Comparison of ENCODE assay signal across 15 cellular contexts in genomic region chr7:16347461-16348192, GRCh38.
A peak's percentile ranks its signal among the peaks of the same experiment; 100 is the strongest.
DNase-seq lines count a peak whose midpoint lies in the region; ATAC-seq, FAIRE-seq and TF ChIP-seq lines count a peak whose summit lies in the region.
"Had no signal": no experiment of that assay in that cellular context is flagged by ENCODE, and none has a peak within 500 bp of the region (broad histone marks: within the 10 kb centered on the region; RNA-seq: fewer than 3 reads in every experiment).

No MANE protein-coding gene starts in this region.

- intact Hi-C loops in Calu3 (cut with micrococcal nuclease; ENCODE audit: unreplicated experiment) (loop anchor here (2.0 to 5.0 kb wide), 5 partner anchors 21 to 219 kb away; partner anchors contain the start of gene CRPPA), K562 (cut with micrococcal nuclease) (no loop called here), left lung (cut with DNase I) (no loop called here), lower leg skin (cut with DNase I; ENCODE audit: low total_unique reads) (no loop called here)

- peak overlapping the region; percentile 13 for H3K4me2 ChIP-seq in K562 (ENCODE audit: insufficient read depth, low read length)

- no peak overlapping the region for H3K4me3 Mint-ChIP-seq in Calu3 (ENCODE audit: low read depth, unreplicated experiment)
- H3K4me3 Mint-ChIP-seq: CD4-positive, CD25-positive, alpha-beta regulatory T cell; stimulated activated naive B cell treated with anti-CD40 and anti-IgM and Interleukin-4, amounts not matched to agents 10 μg/mL and 1 μg/mL and 100 μg/mL, for 72 hours had no signal

- peaks cover 13% of the 10 kb centered on the region for H3K9me3 ChIP-seq in K562 (replicated peaks; ENCODE audit: control insufficient read depth, insufficient read depth, low read depth, low read length)
- H3K9me3 ChIP-seq in left lung, result peaks cover 0 to 35% of the 10 kb centered on the region in 2 donors

- WGBS in K562 (ENCODE audit: insufficient coverage, low coverage, missing lambda C conversion rate), result 10% methylated on average over 2 of the region's 2 CpGs
- WGBS in lower leg skin, 2 donors, result 66 to 78% methylated on average over 2 of the region's 2 CpGs

- BruUV-seq in Calu3 (replicated peaks; lab: Mats Ljungman, UMichigan), result no TSS peak
- no TSS peak for BruUV-seq in K562 (replicated peaks; lab: Mats Ljungman, UMichigan)

- TF ChIP-seq EP300 in K562 (IDR thresholded peaks at IDR 0.05; ENCODE audit: low read length), result no peak

- H3K27me3 Mint-ChIP-seq in Calu3 (ENCODE audit: unreplicated experiment), result no peaks in the 10 kb centered on the region
- H3K27me3 Mint-ChIP-seq: CD4-positive, CD25-positive, alpha-beta regulatory T cell; stimulated activated naive B cell treated with anti-CD40 and anti-IgM and Interleukin-4, amounts not matched to agents 10 μg/mL and 1 μg/mL and 100 μg/mL, for 72 hours had no signal

- H3K9ac ChIP-seq in K562 (ENCODE audit: insufficient read depth in 1 of 2, low read depth in 2 of 2, low read length in 2 of 2), result no peak overlapping the region; a peak in 1 of 4 replicates

- TF ChIP-seq POLR2A in K562 (conservative IDR thresholded peaks at IDR 0.05), result no peak
- TF ChIP-seq POLR2A in lower leg skin (IDR thresholded peaks at IDR 0.05), result no peak

- H3K4me1 ChIP-seq in K562 (replicated peaks in 1 of 2; ENCODE audit: control insufficient read depth in 2 of 2, insufficient read depth in 2 of 2, low read length in 2 of 2) (peaks cover 0 to 36% of the 10 kb centered on the region in 2 experiments; a peak in 3 of 5 replicates), left lung (no peaks in the 10 kb centered on the region)
- H3K4me1 ChIP-seq: foreskin keratinocyte had no signal

- H3K4me3 ChIP-seq in Jurkat, Clone E6-1 (ENCODE audit: low read length), result no peak overlapping the region
- no peak overlapping the region for H3K4me3 ChIP-seq in K562
- no peak overlapping the region for H3K4me3 ChIP-seq in left lung
- no peak overlapping the region for H3K4me3 ChIP-seq in lower leg skin (ENCODE audit: low read depth, poor library complexity, severe bottlenecking)

- no peak for DNase-seq in Calu3
- peak; percentile 52 for DNase-seq in Jurkat, Clone E6-1 (ENCODE audit: low read depth, low spot score)
- DNase-seq in K562 (ENCODE audit: extremely low read depth in 1 of 4, low spot score in 3 of 4), result peak in 2 of 4 experiments; percentile 45 to 74
- no peak for DNase-seq in left lung
- no peak for DNase-seq in stimulated activated CD4-positive, alpha-beta T cell treated with anti-CD3 and anti-CD28 coated beads, Interleukin-4, amount 100 ng/mL, for 4 hours
- DNase-seq in NCI-H2227 (lab: John Stamatoyannopoulos, UW; ENCODE audit: unreplicated experiment), result no peak
- no peak for DNase-seq in lower leg skin (ENCODE audit: low spot score in 2 of 2)
- DNase-seq: activated CD4-positive, CD25-positive, alpha-beta regulatory T cell; CD4-positive, CD25-positive, alpha-beta regulatory T cell; occipital lobe; stimulated activated CD4-positive, alpha-beta T cell treated with anti-CD3 and anti-CD28 coated beads, Interleukin-1b, Interleukin-23, amount 100 ng/mL, for 48 hours; stimulated activated naive B cell treated with anti-CD40 and anti-IgM and Interleukin-4, amounts not matched to agents 10 μg/mL and 1 μg/mL and 100 μg/mL, for 72 hours had no signal

- H3K79me2 ChIP-seq in K562 (ENCODE audit: control insufficient read depth, insufficient read depth, low read length), result peaks cover 33% of the 10 kb centered on the region

- TF ChIP-seq CTCF in Calu3 (IDR thresholded peaks at IDR 0.05; ENCODE audit: unreplicated experiment) (no peak), K562 (IDR thresholded peaks at IDR 0.05 in 2 of 3, conservative IDR thresholded peaks at IDR 0.05 in 1 of 3; ENCODE audit: insufficient read depth in 2 of 3, low read depth in 1 of 3, low read length in 3 of 3) (no peak), left lung (IDR thresholded peaks at IDR 0.05) (no peak), lower leg skin (IDR thresholded peaks at IDR 0.05) (no peak)

- no peaks in the 10 kb centered on the region for H4K20me1 ChIP-seq in K562 (replicated peaks; ENCODE audit: control insufficient read depth, insufficient read depth, low read length)

- no peaks in the 10 kb centered on the region for H3K36me3 ChIP-seq in K562 (ENCODE audit: control insufficient read depth, insufficient read depth, low read length)
- no peaks in the 10 kb centered on the region for H3K36me3 ChIP-seq in left lung

- FAIRE-seq in K562 (lab: Jason Lieb, UNC), result no peak
- FAIRE-seq: colon had no signal

- in situ Hi-C loops in K562 (cut with MboI), result no loop called here

- peaks cover 53% of the 10 kb centered on the region for H3K4me1 Mint-ChIP-seq in Calu3 (ENCODE audit: low read depth, unreplicated experiment)
- H3K4me1 Mint-ChIP-seq: CD4-positive, CD25-positive, alpha-beta regulatory T cell; stimulated activated naive B cell treated with anti-CD40 and anti-IgM and Interleukin-4, amounts not matched to agents 10 μg/mL and 1 μg/mL and 100 μg/mL, for 72 hours had no signal

- H2AFZ ChIP-seq in K562 (ENCODE audit: low read depth, low read length), result peak overlapping the region; percentile 14; the same call in 1 of the 2 replicates

- H3K36me3 Mint-ChIP-seq in Calu3 (ENCODE audit: insufficient read depth, unreplicated experiment), result peaks cover 15% of the 10 kb centered on the region
- H3K36me3 Mint-ChIP-seq: CD4-positive, CD25-positive, alpha-beta regulatory T cell had no signal

- POLR2A ChIA-PET in K562 (lab: Yijun Ruan, JAX), result no interaction called here

- no peaks in the 10 kb centered on the region for H3K9me1 ChIP-seq in K562 (ENCODE audit: control insufficient read depth, insufficient read depth, low read length)

- 0 out of 4 replicates have a peak, but pooled peaks of 1 of the 2 experiments have one; percentile 10 for TF ChIP-seq RAD21 in K562 (CRISPR knock-in tag; conservative IDR thresholded peaks at IDR 0.05 in 1 of 2, IDR thresholded peaks at IDR 0.05 in 1 of 2)

- peak overlapping the region; percentile 48 for H3K27ac Mint-ChIP-seq in Calu3 (ENCODE audit: unreplicated experiment)
- H3K27ac Mint-ChIP-seq: CD4-positive, CD25-positive, alpha-beta regulatory T cell; stimulated activated naive B cell treated with anti-CD40 and anti-IgM and Interleukin-4, amounts not matched to agents 10 μg/mL and 1 μg/mL and 100 μg/mL, for 72 hours had no signal

- CTCF ChIA-PET in Calu3 (lab: Charles Lee), result interaction anchor here (1.6 kb wide), 1 partner anchor 48 kb away, joined by 4 read pairs; no protein-coding TSS in a partner anchor
- CTCF ChIA-PET in K562 (lab: Yijun Ruan, JAX; ENCODE audit: low intra/inter-chr PET ratio), result no interaction called here

- H3K27me3 ChIP-seq in K562 (ENCODE audit: control insufficient read depth in 2 of 2, insufficient read depth in 2 of 2, low read length in 2 of 2) (no peaks in the 10 kb centered on the region), left lung (no peaks in the 10 kb centered on the region)
- H3K27me3 ChIP-seq: foreskin keratinocyte had no signal

- H3K27ac ChIP-seq in K562 (ENCODE audit: extremely low read depth, low read depth, low read length) (peak overlapping the region; percentile 63; the same call in 2 of the 3 replicates), left lung (no peak overlapping the region)
- H3K27ac ChIP-seq: foreskin keratinocyte had no signal

- H3K9me3 Mint-ChIP-seq in Calu3 (ENCODE audit: low read depth, unreplicated experiment), result peaks cover 13% of the 10 kb centered on the region

- ATAC-seq in K562, result peak; percentile 72
- ATAC-seq in left lung, result peak; percentile 24
- ATAC-seq in HG03097 (IDR thresholded peaks at IDR 0.05; ENCODE audit: low FRiP score, unreplicated experiment), result no peak
- ATAC-seq: stimulated activated naive B cell treated with anti-CD40 and anti-IgM and Interleukin-4, amounts not matched to agents 10 μg/mL and 1 μg/mL and 100 μg/mL, for 72 hours had no signal

TF ChIP-seq in K562, 482 proteins besides CTCF, POLR2A, EP300 and RAD21 (continues in another document):
- TF ChIP-seq MCM7 (IDR thresholded peaks at IDR 0.05) (no peak), RBM22 (IDR thresholded peaks at IDR 0.05; ENCODE audit: low read depth, low read length, poor library complexity, severe bottlenecking) (no peak), NELFE (IDR thresholded peaks at IDR 0.05; ENCODE audit: insufficient read depth, insufficient read length) (no peak), ZBTB11 (CRISPR knock-in tag; IDR thresholded peaks at IDR 0.05) (0 out of 6 replicates have a peak, but pooled peaks of 1 of the 3 experiments have one; percentile 22)
- TF ChIP-seq, protein P1, sequence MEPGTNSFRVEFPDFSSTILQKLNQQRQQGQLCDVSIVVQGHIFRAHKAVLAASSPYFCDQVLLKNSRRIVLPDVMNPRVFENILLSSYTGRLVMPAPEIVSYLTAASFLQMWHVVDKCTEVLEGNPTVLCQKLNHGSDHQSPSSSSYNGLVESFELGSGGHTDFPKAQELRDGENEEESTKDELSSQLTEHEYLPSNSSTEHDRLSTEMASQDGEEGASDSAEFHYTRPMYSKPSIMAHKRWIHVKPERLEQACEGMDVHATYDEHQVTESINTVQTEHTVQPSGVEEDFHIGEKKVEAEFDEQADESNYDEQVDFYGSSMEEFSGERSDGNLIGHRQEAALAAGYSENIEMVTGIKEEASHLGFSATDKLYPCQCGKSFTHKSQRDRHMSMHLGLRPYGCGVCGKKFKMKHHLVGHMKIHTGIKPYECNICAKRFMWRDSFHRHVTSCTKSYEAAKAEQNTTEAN (CRISPR knock-in tag; IDR thresholded peaks at IDR 0.05), result no peak
